Comparison of ENCODE assay signal across 33 cellular contexts in genomic region chr10:50473756-50474155, GRCh38.
"Had no signal": no experiment of that assay in that cellular context is flagged by ENCODE, and none has a peak within 500 bp of the region (broad histone marks: within the 10 kb centered on the region; RNA-seq: fewer than 3 reads in every experiment).

No MANE protein-coding gene starts in this region.

- FAIRE-seq: RCC 7860 had no signal

- ATAC-seq: activated CD8-positive, alpha-beta T cell treated with anti-CD3 and anti-CD28 coated beads for 36 hours; activated T-cell treated with anti-CD3 and anti-CD28 coated beads, Interleukin-2, amount 50 U/mL, for 72 hours; activated T-helper 17 cell treated with anti-CD3 and anti-CD28 coated beads, Interleukin-2, amount 50 U/mL, for 72 hours; PC-3; Right ventricle myocardium inferior had no signal

- H3K27me3 ChIP-seq: brain microvascular endothelial cell, MG63 had no signal

- H3K9me3 ChIP-seq: MG63 had no signal

- H3K4me3 ChIP-seq: MG63 had no signal

- H3K27ac ChIP-seq: brain microvascular endothelial cell, RWPE1 had no signal

- DNase-seq: activated CD4-positive, alpha-beta T cell treated with anti-CD3 and anti-CD28 coated beads, Interleukin-2, amount 10 ng/mL, durations not matched to agents 24 days and 14 days; activated CD4-positive, alpha-beta T cell treated with anti-CD3 and anti-CD28 coated beads, Interleukin-2, amount 50 U/mL, for 4 hours; activated CD8-positive, alpha-beta T cell treated with anti-CD3 and anti-CD28 coated beads for 36 hours; activated effector memory CD4-positive, alpha-beta T cell treated with anti-CD3 and anti-CD28 coated beads, Interleukin-2, amount 50 U/mL, for 16 hours; activated naive CD4-positive, alpha-beta T cell; activated naive CD4-positive, alpha-beta T cell treated with anti-CD3 and anti-CD28 coated beads, Interleukin-2, amount 50 U/mL, for 16 hours; activated naive CD8-positive, alpha-beta T cell treated with anti-CD3 and anti-CD28 coated beads for 36 hours; activated T-cell treated with anti-CD3 and anti-CD28 coated beads, Interleukin-2, amount 50 U/mL, for 1 hour; activated T-cell treated with anti-CD3 and anti-CD28 coated beads, Interleukin-2, amount 50 U/mL, for 72 hours; amniotic stem cell; aorta; brain microvascular endothelial cell; Karpas-422; MG63; NCI-H1048; NCI-H1105 treated with DMSO at 0.1 percent for 48 hours; NCI-H1436; NCI-H1694; NCI-H1930; NCI-H2081 treated with DMSO at 0.1 percent for 48 hours; NCI-H226; NCI-H446 treated with DMSO at 0.1 percent for 48 hours; NCI-H524; NCI-H69; PC-3; SW 1271; T-helper 1 cell; T-helper 2 cell; T-helper 9 cell had no signal

- H3K36me3 ChIP-seq: brain microvascular endothelial cell, MG63 had no signal
